In the genomic region with DNA sequence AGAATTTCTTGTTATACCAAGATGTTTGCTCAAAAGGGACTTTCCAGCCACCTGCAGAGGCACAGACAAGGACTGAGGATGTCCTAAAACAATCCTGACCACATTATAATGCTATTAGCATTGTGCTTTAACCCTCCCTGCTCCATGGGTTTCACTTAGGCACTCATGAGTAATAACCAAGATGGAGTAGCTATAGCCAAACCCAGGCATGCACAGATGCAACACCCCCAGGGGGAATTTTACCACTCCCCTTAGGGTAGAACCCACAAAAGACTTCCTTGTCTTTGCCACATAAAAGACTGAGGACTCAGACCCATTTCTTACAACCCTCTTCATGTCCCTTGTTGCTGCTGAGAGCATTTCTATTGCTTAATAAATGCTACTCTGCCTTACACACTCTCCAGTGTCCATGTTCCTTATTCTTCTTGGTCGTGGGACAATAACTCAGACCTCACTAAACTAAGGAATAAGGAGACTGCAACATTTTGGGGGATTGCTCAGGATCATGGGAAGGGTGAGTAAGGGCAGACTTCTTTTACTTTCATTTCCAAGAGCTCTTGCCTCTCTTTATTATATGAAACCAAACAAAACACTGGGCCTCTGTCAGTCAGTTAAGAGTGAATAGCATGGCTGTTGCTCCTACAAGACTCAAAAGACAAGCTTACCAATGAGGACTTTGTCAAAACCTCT, we compare ENCODE assay signal across 25 cellular contexts.
DNase-seq lines count a peak whose midpoint lies in the region; ATAC-seq, FAIRE-seq and TF ChIP-seq lines count a peak whose summit lies in the region.
"Had no signal": no experiment of that assay in that cellular context is flagged by ENCODE, and none has a peak within 500 bp of the region (broad histone marks: within the 10 kb centered on the region; RNA-seq: fewer than 3 reads in every experiment).

No MANE protein-coding gene starts in this region.

- no peak for FAIRE-seq in K562 (lab: Jason Lieb, UNC)
- FAIRE-seq: G401.6, GM12892, GM19239, HTR-8/SVneo had no signal

- no peaks in the 10 kb centered on the region for H3K9me1 ChIP-seq in K562 (ENCODE audit: control insufficient read depth, insufficient read depth, low read length)

- H3K9ac ChIP-seq in K562 (ENCODE audit: insufficient read depth in 1 of 2, low read depth in 2 of 2, low read length in 2 of 2) = no peak overlapping the region

- 0 out of 2 replicates have a peak, but pooled peaks cover 3% of the 10 kb centered on the region for H3K9me3 ChIP-seq in K562 (replicated peaks; ENCODE audit: control insufficient read depth, insufficient read depth, low read depth, low read length)

- CTCF ChIA-PET in K562 (lab: Yijun Ruan, JAX; ENCODE audit: low intra/inter-chr PET ratio) = no interaction called here

- H3K27ac Mint-ChIP-seq in immature natural killer cell = no peak overlapping the region
- H3K27ac Mint-ChIP-seq: B cell; CD4-positive, alpha-beta T cell; IgD-negative memory B cell had no signal

- no peak for TF ChIP-seq EP300 in K562 (IDR thresholded peaks at IDR 0.05; ENCODE audit: low read length)

- DNase-seq in DMS 273 (lab: John Stamatoyannopoulos, UW; ENCODE audit: unreplicated experiment) (peak; percentile 11), DMS 273 treated with DMSO at 0.1 percent for 48 hours (lab: John Stamatoyannopoulos, UW) (no peak), K562 (ENCODE audit: extremely low read depth in 1 of 4, low spot score in 3 of 4) (no peak), kidney glomerular epithelial cell (lab: John Stamatoyannopoulos, UW) (no peak), immature natural killer cell (no peak)
- no peak for DNase-seq in activated CD8-positive, alpha-beta memory T cell treated with anti-CD3 and anti-CD28 coated beads for 24 hours
- DNase-seq: CD4-positive, alpha-beta T cell; DMS79 treated with DMSO at 0.1 percent for 48 hours; NCI-H1417 treated with DMSO at 0.1 percent for 48 hours; NCI-H1930; NCI-H2171; NCI-H446 treated with DMSO at 0.1 percent for 48 hours; NCI-H774; PC-9 had no signal

- WGBS in K562 (ENCODE audit: insufficient coverage, low coverage, missing lambda C conversion rate) = 8% methylated on average over 1 of the region's 1 CpG

- peak; percentile 67 for ATAC-seq in GM19463 (IDR thresholded peaks at IDR 0.05; ENCODE audit: unreplicated experiment)
- ATAC-seq in HG03460 (IDR thresholded peaks at IDR 0.05; ENCODE audit: unreplicated experiment) = peak; percentile 52
- no peak for ATAC-seq in K562
- ATAC-seq: HCT116 had no signal

- no peak for TF ChIP-seq RAD21 in K562 (CRISPR knock-in tag; conservative IDR thresholded peaks at IDR 0.05 in 1 of 2, IDR thresholded peaks at IDR 0.05 in 1 of 2)

- TF ChIP-seq POLR2A in K562 (conservative IDR thresholded peaks at IDR 0.05) = no peak

- no peak overlapping the region for H3K4me3 Mint-ChIP-seq in immature natural killer cell
- H3K4me3 Mint-ChIP-seq: B cell; CD4-positive, alpha-beta T cell; IgD-negative memory B cell had no signal

- TF ChIP-seq CTCF in K562 (IDR thresholded peaks at IDR 0.05 in 2 of 3, conservative IDR thresholded peaks at IDR 0.05 in 1 of 3; ENCODE audit: insufficient read depth in 2 of 3, low read depth in 1 of 3, low read length in 3 of 3) = no peak

- POLR2A ChIA-PET in K562 (lab: Yijun Ruan, JAX) = no interaction called here

- no peak overlapping the region for H3K27ac ChIP-seq in K562 (ENCODE audit: extremely low read depth, low read depth, low read length)
- H3K27ac ChIP-seq: 22Rv1, HL-60, PC-9 had no signal

- no peaks in the 10 kb centered on the region for H3K79me2 ChIP-seq in K562 (ENCODE audit: control insufficient read depth, insufficient read depth, low read length)

- H2AFZ ChIP-seq in K562 (ENCODE audit: low read depth, low read length) = no peak overlapping the region
- H2AFZ ChIP-seq: PC-9 had no signal

- H3K9me3 Mint-ChIP-seq in immature natural killer cell = peaks cover 2 to 40% (median 18%) of the 10 kb centered on the region in 6 donors

- no peak overlapping the region for H3K4me2 ChIP-seq in K562 (ENCODE audit: insufficient read depth, low read length)
- H3K4me2 ChIP-seq: PC-9 had no signal

- no peaks in the 10 kb centered on the region for H3K36me3 Mint-ChIP-seq in immature natural killer cell
- H3K36me3 Mint-ChIP-seq: IgD-negative memory B cell had no signal

- in situ Hi-C loops in K562 (cut with MboI) = no loop called here

- BruUV-seq in K562 (replicated peaks; lab: Mats Ljungman, UMichigan) = no TSS peak

- intact Hi-C loops in K562 (cut with micrococcal nuclease) = no loop called here

- H3K4me1 Mint-ChIP-seq in immature natural killer cell = no peaks in the 10 kb centered on the region
- H3K4me1 Mint-ChIP-seq: B cell, IgD-negative memory B cell had no signal

- H3K4me1 ChIP-seq in K562 (replicated peaks in 1 of 2; ENCODE audit: control insufficient read depth in 2 of 2, insufficient read depth in 2 of 2, low read length in 2 of 2) = no peaks in the 10 kb centered on the region

- H3K27me3 ChIP-seq in K562 (ENCODE audit: control insufficient read depth in 2 of 2, insufficient read depth in 2 of 2, low read length in 2 of 2) = no peaks in the 10 kb centered on the region

- H4K20me1 ChIP-seq in K562 (replicated peaks; ENCODE audit: control insufficient read depth, insufficient read depth, low read length) = no peaks in the 10 kb centered on the region

- H3K4me3 ChIP-seq in K562 = no peak overlapping the region
- H3K4me3 ChIP-seq: PC-9 had no signal

- H3K36me3 ChIP-seq in K562 (ENCODE audit: control insufficient read depth, insufficient read depth, low read length) = no peaks in the 10 kb centered on the region

- H3K27me3 Mint-ChIP-seq in immature natural killer cell (ENCODE audit: low read depth in 3 of 3) = peaks cover 0 to under 1% (median 0%) of the 10 kb centered on the region in 3 donors
- H3K27me3 Mint-ChIP-seq: B cell; CD4-positive, alpha-beta T cell; IgD-negative memory B cell had no signal

TF ChIP-seq in K562, 482 proteins besides CTCF, POLR2A, EP300 and RAD21:
- TF ChIP-seq NFXL1 (CRISPR knock-in tag; IDR thresholded peaks at IDR 0.05) (no peak), ZBTB11 (CRISPR knock-in tag; IDR thresholded peaks at IDR 0.05) (no peak), ZFP36 (IDR thresholded peaks at IDR 0.05; ENCODE audit: low read depth, low read length, partially characterized antibody) (peak; percentile 66)
- TF ChIP-seq, protein P1, sequence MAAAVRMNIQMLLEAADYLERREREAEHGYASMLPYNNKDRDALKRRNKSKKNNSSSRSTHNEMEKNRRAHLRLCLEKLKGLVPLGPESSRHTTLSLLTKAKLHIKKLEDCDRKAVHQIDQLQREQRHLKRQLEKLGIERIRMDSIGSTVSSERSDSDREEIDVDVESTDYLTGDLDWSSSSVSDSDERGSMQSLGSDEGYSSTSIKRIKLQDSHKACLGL (CRISPR knock-in tag; IDR thresholded peaks at IDR 0.05; ENCODE audit: borderline replicate concordance, poor library complexity, severe bottlenecking) = no peak
TF ChIP-seq in K562: peak in this region for 1.
